ENCODE assay signal across 12 cellular contexts in the genomic region with DNA sequence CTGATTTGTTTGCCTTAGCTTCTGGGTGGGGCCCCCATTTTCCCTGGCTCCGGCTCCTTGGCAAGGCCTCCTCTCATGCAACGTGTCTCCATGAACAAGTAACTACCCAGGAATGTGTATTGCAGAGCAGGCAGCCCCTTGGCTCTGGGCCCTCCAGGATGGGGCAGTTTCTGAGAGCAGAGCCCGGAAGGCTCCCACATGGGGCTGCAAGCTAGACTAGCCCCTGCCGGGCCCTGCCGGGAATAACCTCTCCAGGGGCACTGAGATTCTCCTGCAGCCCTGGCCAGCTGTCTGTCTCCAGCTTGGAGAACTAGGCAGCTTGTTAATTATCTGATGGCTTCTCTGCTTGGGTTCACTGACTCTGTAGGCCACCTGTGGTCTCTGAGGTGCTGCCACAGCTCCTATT.
DNase-seq lines count a peak whose midpoint lies in the region; FAIRE-seq and TF ChIP-seq lines count a peak whose summit lies in the region.
"Had no signal": no experiment of that assay in that cellular context is flagged by ENCODE, and none has a peak within 500 bp of the region (broad histone marks: within the 10 kb centered on the region; RNA-seq: fewer than 3 reads in every experiment).

No MANE protein-coding gene starts in this region.

- peak overlapping the region in 1 of 2 donors; percentile 61 for H3K27ac ChIP-seq in coronary artery

- H3K4me3 ChIP-seq in coronary artery (no peak overlapping the region), lower leg skin (ENCODE audit: low read depth, poor library complexity, severe bottlenecking) (no peak overlapping the region)

- DNase-seq in NCI-H82 (lab: John Stamatoyannopoulos, UW) (peak; percentile 17), NCI-H82 treated with DMSO at 0.1 percent for 48 hours (lab: John Stamatoyannopoulos, UW; ENCODE audit: unreplicated experiment) (no peak), coronary artery (ENCODE audit: low spot score) (peak; percentile 86), lower leg skin (ENCODE audit: low spot score in 2 of 2) (peak; percentile 53 to 93), urothelium cell line (ENCODE audit: low spot score) (peak; percentile 50), NCI-H2227 treated with DMSO at 0.1 percent for 48 hours (lab: John Stamatoyannopoulos, UW) (no peak), NCI-H345 (lab: John Stamatoyannopoulos, UW) (no peak)
- no peak for DNase-seq in activated naive CD4-positive, alpha-beta T cell treated with Interleukin-2 at 50 U/mL for 16 hours
- DNase-seq: immature natural killer cell, NCI-H1417, T-helper 17 cell had no signal

- whole genome bisulfite sequencing in lower leg skin, 2 donors = 23 to 25% methylated on average over 5 of the region's 5 CpGs

- intact Hi-C loops in lower leg skin (cut with DNase I; ENCODE audit: low total_unique reads) = no loop called here

- TF ChIP-seq CTCF in coronary artery (IDR thresholded peaks at IDR 0.05) (no peak), lower leg skin (IDR thresholded peaks at IDR 0.05) (no peak)

- no peak for FAIRE-seq in urothelium cell line (lab: Jason Lieb, UNC)
- FAIRE-seq: A204.1 had no signal

- TF ChIP-seq POLR2A in lower leg skin (IDR thresholded peaks at IDR 0.05) = no peak

Comparison
In these comparisons a context has a peak if more than half of its experiments do, and no peak if none do; other contexts are left out.
1. DNase-seq: peak in NCI-H82 (single experiment), coronary artery (single experiment), lower leg skin (2 of 2) and urothelium cell line (single experiment); none in NCI-H82 treated with DMSO at 0.1 percent for 48 hours (single experiment), NCI-H2227 treated with DMSO at 0.1 percent for 48 hours (single experiment), NCI-H345 (single experiment) and activated naive CD4-positive, alpha-beta T cell treated with Interleukin-2 at 50 U/mL for 16 hours (single experiment).